Comparison of ENCODE assay signal across 8 cellular contexts in the genomic region with DNA sequence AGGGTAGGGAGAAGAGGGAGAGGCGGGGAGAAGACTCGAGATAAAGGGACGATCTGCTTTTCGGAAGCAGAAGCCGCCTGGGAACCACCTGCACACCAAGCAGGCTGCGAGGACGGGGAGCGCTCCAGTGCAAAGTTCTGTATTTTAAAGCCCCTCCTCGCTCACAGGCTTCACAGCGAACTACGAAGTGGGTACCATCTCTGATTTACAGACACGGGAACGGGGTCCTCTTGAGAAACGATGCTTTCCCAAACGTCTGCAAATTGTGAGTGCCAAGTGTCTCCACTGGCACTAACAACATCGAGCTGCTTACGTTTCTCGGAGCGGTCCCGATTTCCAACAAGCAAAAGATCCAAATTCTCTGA. TPM values are rescaled to one million over a fixed set of nuclear protein-coding genes. Genes with fewer than 3 reads are reported as not detected.
DNase-seq lines count a peak whose midpoint lies in the region; ATAC-seq and TF ChIP-seq lines count a peak whose summit lies in the region.

No MANE protein-coding gene starts in this region.

- peaks cover 16% of the 10 kb centered on the region for H3K4me1 ChIP-seq in GM23338 (ENCODE audit: insufficient read depth)

- H3K36me3 Mint-ChIP-seq in GM23338 (ENCODE audit: low read depth): peaks cover 4% of the 10 kb centered on the region; the same call in 2 of the 3 replicates
- H3K36me3 Mint-ChIP-seq in stimulated activated effector memory CD8-positive, alpha-beta T cell treated with anti-CD3 and anti-CD28 coated beads, Interleukin-12 subunit alpha, Interleukin-12 subunit beta, amount 100 ng/mL, for 72 hours: peaks cover 7% of the 10 kb centered on the region

- no peaks in the 10 kb centered on the region for H3K36me3 ChIP-seq in GM23338 (ENCODE audit: insufficient read depth)

- peak overlapping the region; percentile 95 for H3K4me2 ChIP-seq in GM23338

- H3K9me3 Mint-ChIP-seq in GM23338: no peaks in the 10 kb centered on the region
- no peaks in the 10 kb centered on the region for H3K9me3 Mint-ChIP-seq in stimulated activated effector memory CD8-positive, alpha-beta T cell treated with anti-CD3 and anti-CD28 coated beads, Interleukin-12 subunit alpha, Interleukin-12 subunit beta, amount 100 ng/mL, for 72 hours

- peaks cover 13% of the 10 kb centered on the region for H4K20me1 ChIP-seq in GM23338 (replicated peaks; ENCODE audit: insufficient read depth)

- H3K27ac ChIP-seq in GM23338 (ENCODE audit: low read depth): no peak overlapping the region; the same call in 1 of the 2 replicates
- H3K27ac ChIP-seq in angular gyrus (ENCODE audit: low read depth, low read length): peak overlapping the region; percentile 37

- peak; percentile 5 for ATAC-seq in GM23338
- peak; percentile 38 for ATAC-seq in stimulated activated effector memory CD8-positive, alpha-beta T cell treated with anti-CD3 and anti-CD28 coated beads, Interleukin-12 subunit alpha, Interleukin-12 subunit beta, amount 100 ng/mL, for 72 hours

- peaks cover 14% of the 10 kb centered on the region for H3K27me3 Mint-ChIP-seq in GM23338 (ENCODE audit: insufficient read depth, low read depth, poor library complexity)

- H3K4me1 Mint-ChIP-seq in GM23338: peaks cover 23% of the 10 kb centered on the region
- H3K4me1 Mint-ChIP-seq in stimulated activated effector memory CD8-positive, alpha-beta T cell treated with anti-CD3 and anti-CD28 coated beads, Interleukin-12 subunit alpha, Interleukin-12 subunit beta, amount 100 ng/mL, for 72 hours: peaks cover 40% of the 10 kb centered on the region

- peaks cover 10% of the 10 kb centered on the region; the same call in 1 of the 2 replicates for H3F3A ChIP-seq in GM23338 (replicated peaks; ENCODE audit: low read depth)

- H3K27ac Mint-ChIP-seq in GM23338: no peak overlapping the region
- H3K27ac Mint-ChIP-seq in stimulated activated effector memory CD8-positive, alpha-beta T cell treated with anti-CD3 and anti-CD28 coated beads, Interleukin-12 subunit alpha, Interleukin-12 subunit beta, amount 100 ng/mL, for 72 hours: peak overlapping the region; percentile 88

- H3K27me3 ChIP-seq in GM23338 (ENCODE audit: insufficient read depth): no peaks in the 10 kb centered on the region

- peak overlapping the region; percentile 91 for H3K4me3 Mint-ChIP-seq in GM23338
- peak overlapping the region; percentile 95 for H3K4me3 Mint-ChIP-seq in stimulated activated effector memory CD8-positive, alpha-beta T cell treated with anti-CD3 and anti-CD28 coated beads, Interleukin-12 subunit alpha, Interleukin-12 subunit beta, amount 100 ng/mL, for 72 hours

- H3K4me3 ChIP-seq in GM23338: peak overlapping the region; percentile 99

- TF ChIP-seq CTCF in GM10266 (IDR thresholded peaks at IDR 0.05; ENCODE audit: control insufficient read depth, insufficient read depth, low read depth, missing control alignments) (no peak), GM23338 (conservative IDR thresholded peaks at IDR 0.05; ENCODE audit: low read depth in 2 of 2) (no peak)

- DNase-seq in GM10266 (ENCODE audit: extremely low spot score): peak; percentile 45
- DNase-seq in GM23338 (ENCODE audit: low spot score): peak; percentile 17
- DNase-seq in NCI-H748 treated with DMSO at 0.1 percent for 48 hours (lab: John Stamatoyannopoulos, UW): peak; percentile 61
- peak; percentile 29 for DNase-seq in iPS-NIHi11 (ENCODE audit: low spot score)
- DNase-seq in stimulated activated effector memory CD8-positive, alpha-beta T cell treated with anti-CD3 and anti-CD28 coated beads, Interleukin-12 subunit alpha, Interleukin-12 subunit beta, amount 100 ng/mL, for 72 hours (ENCODE audit: low spot score in 2 of 2): peak in 1 of 2 donors; percentile 18
- DNase-seq in occipital lobe (lab: John Stamatoyannopoulos, UW): no peak
- DNase-seq in NCI-H446 (lab: John Stamatoyannopoulos, UW): no peak

- H2AFZ ChIP-seq in GM23338: peak overlapping the region; percentile 99

- peaks cover 39% of the 10 kb centered on the region for H3K79me2 ChIP-seq in GM23338 (replicated peaks; ENCODE audit: insufficient read depth)

- no peaks in the 10 kb centered on the region for H3K9me2 ChIP-seq in GM23338 (ENCODE audit: insufficient read depth)

TF ChIP-seq in GM23338, 12 proteins besides CTCF, POLR2A, EP300 and RAD21:
- no peak for TF ChIP-seq NANOG (IDR thresholded peaks at IDR 0.05; ENCODE audit: borderline replicate concordance)
- TF ChIP-seq, protein P1, sequence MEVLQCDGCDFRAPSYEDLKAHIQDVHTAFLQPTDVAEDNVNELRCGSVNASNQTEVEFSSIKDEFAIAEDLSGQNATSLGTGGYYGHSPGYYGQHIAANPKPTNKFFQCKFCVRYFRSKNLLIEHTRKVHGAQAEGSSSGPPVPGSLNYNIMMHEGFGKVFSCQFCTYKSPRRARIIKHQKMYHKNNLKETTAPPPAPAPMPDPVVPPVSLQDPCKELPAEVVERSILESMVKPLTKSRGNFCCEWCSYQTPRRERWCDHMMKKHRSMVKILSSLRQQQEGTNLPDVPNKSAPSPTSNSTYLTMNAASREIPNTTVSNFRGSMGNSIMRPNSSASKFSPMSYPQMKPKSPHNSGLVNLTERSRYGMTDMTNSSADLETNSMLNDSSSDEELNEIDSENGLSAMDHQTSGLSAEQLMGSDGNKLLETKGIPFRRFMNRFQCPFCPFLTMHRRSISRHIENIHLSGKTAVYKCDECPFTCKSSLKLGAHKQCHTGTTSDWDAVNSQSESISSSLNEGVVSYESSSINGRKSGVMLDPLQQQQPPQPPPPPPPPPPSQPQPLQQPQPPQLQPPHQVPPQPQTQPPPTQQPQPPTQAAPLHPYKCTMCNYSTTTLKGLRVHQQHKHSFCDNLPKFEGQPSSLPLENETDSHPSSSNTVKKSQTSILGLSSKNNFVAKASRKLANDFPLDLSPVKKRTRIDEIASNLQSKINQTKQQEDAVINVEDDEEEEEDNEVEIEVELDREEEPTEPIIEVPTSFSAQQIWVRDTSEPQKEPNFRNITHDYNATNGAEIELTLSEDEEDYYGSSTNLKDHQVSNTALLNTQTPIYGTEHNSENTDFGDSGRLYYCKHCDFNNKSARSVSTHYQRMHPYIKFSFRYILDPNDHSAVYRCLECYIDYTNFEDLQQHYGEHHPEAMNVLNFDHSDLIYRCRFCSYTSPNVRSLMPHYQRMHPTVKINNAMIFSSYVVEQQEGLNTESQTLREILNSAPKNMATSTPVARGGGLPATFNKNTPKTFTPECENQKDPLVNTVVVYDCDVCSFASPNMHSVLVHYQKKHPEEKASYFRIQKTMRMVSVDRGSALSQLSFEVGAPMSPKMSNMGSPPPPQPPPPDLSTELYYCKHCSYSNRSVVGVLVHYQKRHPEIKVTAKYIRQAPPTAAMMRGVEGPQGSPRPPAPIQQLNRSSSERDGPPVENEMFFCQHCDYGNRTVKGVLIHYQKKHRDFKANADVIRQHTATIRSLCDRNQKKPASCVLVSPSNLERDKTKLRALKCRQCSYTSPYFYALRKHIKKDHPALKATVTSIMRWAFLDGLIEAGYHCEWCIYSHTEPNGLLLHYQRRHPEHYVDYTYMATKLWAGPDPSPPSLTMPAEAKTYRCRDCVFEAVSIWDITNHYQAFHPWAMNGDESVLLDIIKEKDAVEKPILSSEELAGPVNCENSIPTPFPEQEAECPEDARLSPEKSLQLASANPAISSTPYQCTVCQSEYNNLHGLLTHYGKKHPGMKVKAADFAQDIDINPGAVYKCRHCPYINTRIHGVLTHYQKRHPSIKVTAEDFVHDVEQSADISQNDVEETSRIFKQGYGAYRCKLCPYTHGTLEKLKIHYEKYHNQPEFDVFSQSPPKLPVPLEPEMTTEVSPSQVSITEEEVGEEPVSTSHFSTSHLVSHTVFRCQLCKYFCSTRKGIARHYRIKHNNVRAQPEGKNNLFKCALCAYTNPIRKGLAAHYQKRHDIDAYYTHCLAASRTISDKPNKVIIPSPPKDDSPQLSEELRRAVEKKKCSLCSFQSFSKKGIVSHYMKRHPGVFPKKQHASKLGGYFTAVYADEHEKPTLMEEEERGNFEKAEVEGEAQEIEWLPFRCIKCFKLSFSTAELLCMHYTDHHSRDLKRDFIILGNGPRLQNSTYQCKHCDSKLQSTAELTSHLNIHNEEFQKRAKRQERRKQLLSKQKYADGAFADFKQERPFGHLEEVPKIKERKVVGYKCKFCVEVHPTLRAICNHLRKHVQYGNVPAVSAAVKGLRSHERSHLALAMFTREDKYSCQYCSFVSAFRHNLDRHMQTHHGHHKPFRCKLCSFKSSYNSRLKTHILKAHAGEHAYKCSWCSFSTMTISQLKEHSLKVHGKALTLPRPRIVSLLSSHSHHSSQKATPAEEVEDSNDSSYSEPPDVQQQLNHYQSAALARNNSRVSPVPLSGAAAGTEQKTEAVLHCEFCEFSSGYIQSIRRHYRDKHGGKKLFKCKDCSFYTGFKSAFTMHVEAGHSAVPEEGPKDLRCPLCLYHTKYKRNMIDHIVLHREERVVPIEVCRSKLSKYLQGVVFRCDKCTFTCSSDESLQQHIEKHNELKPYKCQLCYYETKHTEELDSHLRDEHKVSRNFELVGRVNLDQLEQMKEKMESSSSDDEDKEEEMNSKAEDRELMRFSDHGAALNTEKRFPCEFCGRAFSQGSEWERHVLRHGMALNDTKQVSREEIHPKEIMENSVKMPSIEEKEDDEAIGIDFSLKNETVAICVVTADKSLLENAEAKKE (CRISPR knock-in tag; IDR thresholded peaks at IDR 0.05): no peak
- no peak for TF ChIP-seq CREB1 (CRISPR knock-in tag; IDR thresholded peaks at IDR 0.05; ENCODE audit: low read depth)

RNA-seq across cellular contexts. Expression of a gene that starts 0.7 kb away (rescaled TPM):
- total RNA-seq in GM23338 (2014; rRNA removed; shearing (Covaris generic)): 47.9 and 65.5 TPM in 2 replicates
- polyA plus RNA-seq in GM23338 (2016; fragmentation: Nextera tagmentation; extraction: Ambion mirVana): 19.0 and 20.0 TPM in 2 replicates
- total RNA-seq in occipital lobe: 26.4 TPM

RNA-seq across cellular contexts. Expression of a gene that starts 40.8 kb away (rescaled TPM):
- total RNA-seq in GM23338 (2014; rRNA removed; shearing (Covaris generic)): not detected in 2 replicates
- not detected in 2 replicates for polyA plus RNA-seq in GM23338 (2016; fragmentation: Nextera tagmentation; extraction: Ambion mirVana)
- total RNA-seq in occipital lobe: not detected

RNA-seq across cellular contexts. Expression of a gene that starts 56.1 kb away (rescaled TPM):
- total RNA-seq in GM23338 (2014; rRNA removed; shearing (Covaris generic)): 74.8 and 77.4 TPM in 2 replicates
- 149 and 176 TPM in 2 replicates for polyA plus RNA-seq in GM23338 (2016; fragmentation: Nextera tagmentation; extraction: Ambion mirVana)
- total RNA-seq in occipital lobe: 29.6 TPM

Comparison
In these comparisons a context has a peak if more than half of its experiments do, and no peak if none do; other contexts are left out.
1. DNase-seq: peak in GM10266 (single experiment), GM23338 (single experiment), NCI-H748 treated with DMSO at 0.1 percent for 48 hours (single experiment) and iPS-NIHi11 (single experiment); none in occipital lobe (single experiment) and NCI-H446 (0 of 2).